In the genomic region with DNA sequence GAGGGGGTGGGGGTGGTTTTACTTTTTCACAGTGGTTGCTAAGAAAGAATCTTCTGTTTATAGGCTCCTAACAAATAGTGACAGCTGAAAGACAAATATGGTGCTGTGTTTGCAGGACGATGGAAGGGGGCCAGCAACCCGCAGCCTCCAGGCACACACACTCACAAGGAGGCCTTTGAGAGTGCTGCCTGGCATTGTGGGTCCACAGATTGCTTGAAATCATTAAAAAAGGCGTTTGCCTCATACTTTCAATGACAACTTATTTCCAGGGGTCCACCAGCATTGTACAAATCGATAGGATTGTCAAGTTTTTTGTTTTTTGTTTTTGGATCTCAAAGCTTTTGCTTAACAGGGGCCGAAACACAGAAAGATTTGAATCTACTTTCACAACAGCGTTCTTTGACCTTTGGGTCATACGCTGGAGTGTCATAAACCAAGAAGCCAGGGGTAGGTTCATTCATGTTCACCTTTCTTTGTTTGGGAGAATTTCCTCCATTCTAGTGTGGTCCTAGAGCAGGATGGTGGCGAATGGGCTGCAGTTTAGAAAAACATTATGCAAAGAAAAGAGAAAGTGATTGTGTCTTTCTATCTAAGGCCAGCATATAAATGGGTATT, we compare ENCODE assay signal across 1 cellular context.
TF ChIP-seq lines count a peak whose summit lies in the region.

No MANE protein-coding gene starts in this region.

TF ChIP-seq in HepG2, 621 proteins besides CTCF, POLR2A, EP300 and RAD21 (continued from another document and continues in another):
- TF ChIP-seq, protein P1, sequence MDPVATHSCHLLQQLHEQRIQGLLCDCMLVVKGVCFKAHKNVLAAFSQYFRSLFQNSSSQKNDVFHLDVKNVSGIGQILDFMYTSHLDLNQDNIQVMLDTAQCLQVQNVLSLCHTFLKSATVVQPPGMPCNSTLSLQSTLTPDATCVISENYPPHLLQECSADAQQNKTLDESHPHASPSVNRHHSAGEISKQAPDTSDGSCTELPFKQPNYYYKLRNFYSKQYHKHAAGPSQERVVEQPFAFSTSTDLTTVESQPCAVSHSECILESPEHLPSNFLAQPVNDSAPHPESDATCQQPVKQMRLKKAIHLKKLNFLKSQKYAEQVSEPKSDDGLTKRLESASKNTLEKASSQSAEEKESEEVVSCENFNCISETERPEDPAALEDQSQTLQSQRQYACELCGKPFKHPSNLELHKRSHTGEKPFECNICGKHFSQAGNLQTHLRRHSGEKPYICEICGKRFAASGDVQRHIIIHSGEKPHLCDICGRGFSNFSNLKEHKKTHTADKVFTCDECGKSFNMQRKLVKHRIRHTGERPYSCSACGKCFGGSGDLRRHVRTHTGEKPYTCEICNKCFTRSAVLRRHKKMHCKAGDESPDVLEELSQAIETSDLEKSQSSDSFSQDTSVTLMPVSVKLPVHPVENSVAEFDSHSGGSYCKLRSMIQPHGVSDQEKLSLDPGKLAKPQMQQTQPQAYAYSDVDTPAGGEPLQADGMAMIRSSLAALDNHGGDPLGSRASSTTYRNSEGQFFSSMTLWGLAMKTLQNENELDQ (CRISPR knock-in tag; IDR thresholded peaks at IDR 0.05; ENCODE audit: borderline replicate concordance) = no peak
- TF ChIP-seq ZNF674 (CRISPR knock-in tag; IDR thresholded peaks at IDR 0.05; ENCODE audit: low read depth) (no peak), HHEX (CRISPR knock-in tag; IDR thresholded peaks at IDR 0.05) (no peak), KAT8 (CRISPR knock-in tag; IDR thresholded peaks at IDR 0.05) (no peak), ZNF816 (CRISPR knock-in tag; IDR thresholded peaks at IDR 0.05; ENCODE audit: borderline replicate concordance) (no peak), ZNF616 (CRISPR knock-in tag; IDR thresholded peaks at IDR 0.05; ENCODE audit: low read depth) (no peak), SOX6 (IDR thresholded peaks at IDR 0.05) (no peak), SOX6 (CRISPR knock-in tag; IDR thresholded peaks at IDR 0.05) (peak; percentile 78; the same call in 1 of the 2 replicates), ZNF619 (CRISPR knock-in tag; IDR thresholded peaks at IDR 0.05) (no peak), HNRNPLL (IDR thresholded peaks at IDR 0.05; ENCODE audit: low read depth, low read length, poor library complexity, severe bottlenecking) (no peak), IKZF4 (CRISPR knock-in tag; IDR thresholded peaks at IDR 0.05; ENCODE audit: borderline replicate concordance, low read depth, not compliant biosample characterization) (no peak), NRL (CRISPR knock-in tag; IDR thresholded peaks at IDR 0.05; ENCODE audit: borderline replicate concordance) (no peak), ZNF292 (CRISPR knock-in tag; IDR thresholded peaks at IDR 0.05; ENCODE audit: borderline replicate concordance, low read depth) (peak; percentile 51; the same call in 1 of the 2 replicates), NFIC (IDR thresholded peaks at IDR 0.05; ENCODE audit: low read length) (0 out of 2 replicates have a peak, but pooled peaks have one; percentile 63), ZNF776 (CRISPR knock-in tag; IDR thresholded peaks at IDR 0.05) (no peak), ARHGAP35 (CRISPR knock-in tag; IDR thresholded peaks at IDR 0.05; ENCODE audit: borderline replicate concordance) (no peak), ETV6 (CRISPR knock-in tag; conservative IDR thresholded peaks at IDR 0.05) (no peak), SP4 (CRISPR knock-in tag; IDR thresholded peaks at IDR 0.05) (no peak), ZNF10 (CRISPR knock-in tag; IDR thresholded peaks at IDR 0.05; ENCODE audit: borderline replicate concordance, low read depth) (no peak), SRSF1 (optimal IDR thresholded peaks at IDR 0.05; ENCODE audit: low read depth, low read length) (no peak), MZF1 (CRISPR knock-in tag; IDR thresholded peaks at IDR 0.05; ENCODE audit: borderline replicate concordance) (no peak), SRSF9 (IDR thresholded peaks at IDR 0.05; ENCODE audit: borderline replicate concordance, insufficient read depth, low read depth, low read length, poor library complexity, severe bottlenecking) (no peak), ZNF891 (CRISPR knock-in tag; IDR thresholded peaks at IDR 0.05) (no peak), HDAC1 (CRISPR knock-in tag; IDR thresholded peaks at IDR 0.05) (0 out of 2 replicates have a peak, but pooled peaks have one; percentile 22), JUNB (CRISPR knock-in tag; IDR thresholded peaks at IDR 0.05; ENCODE audit: borderline replicate concordance) (no peak), SNAI1 (CRISPR knock-in tag; IDR thresholded peaks at IDR 0.05; ENCODE audit: borderline replicate concordance) (no peak), ZSCAN12 (CRISPR knock-in tag; IDR thresholded peaks at IDR 0.05) (no peak), TMF1 (CRISPR knock-in tag; IDR thresholded peaks at IDR 0.05; ENCODE audit: low read depth) (no peak)
- TF ChIP-seq, protein P2, sequence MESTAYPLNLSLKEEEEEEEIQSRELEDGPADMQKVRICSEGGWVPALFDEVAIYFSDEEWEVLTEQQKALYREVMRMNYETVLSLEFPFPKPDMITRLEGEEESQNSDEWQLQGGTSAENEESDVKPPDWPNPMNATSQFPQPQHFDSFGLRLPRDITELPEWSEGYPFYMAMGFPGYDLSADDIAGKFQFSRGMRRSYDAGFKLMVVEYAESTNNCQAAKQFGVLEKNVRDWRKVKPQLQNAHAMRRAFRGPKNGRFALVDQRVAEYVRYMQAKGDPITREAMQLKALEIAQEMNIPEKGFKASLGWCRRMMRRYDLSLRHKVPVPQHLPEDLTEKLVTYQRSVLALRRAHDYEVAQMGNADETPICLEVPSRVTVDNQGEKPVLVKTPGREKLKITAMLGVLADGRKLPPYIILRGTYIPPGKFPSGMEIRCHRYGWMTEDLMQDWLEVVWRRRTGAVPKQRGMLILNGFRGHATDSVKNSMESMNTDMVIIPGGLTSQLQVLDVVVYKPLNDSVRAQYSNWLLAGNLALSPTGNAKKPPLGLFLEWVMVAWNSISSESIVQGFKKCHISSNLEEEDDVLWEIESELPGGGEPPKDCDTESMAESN (CRISPR knock-in tag; conservative IDR thresholded peaks at IDR 0.05) = no peak
- TF ChIP-seq, protein P3, sequence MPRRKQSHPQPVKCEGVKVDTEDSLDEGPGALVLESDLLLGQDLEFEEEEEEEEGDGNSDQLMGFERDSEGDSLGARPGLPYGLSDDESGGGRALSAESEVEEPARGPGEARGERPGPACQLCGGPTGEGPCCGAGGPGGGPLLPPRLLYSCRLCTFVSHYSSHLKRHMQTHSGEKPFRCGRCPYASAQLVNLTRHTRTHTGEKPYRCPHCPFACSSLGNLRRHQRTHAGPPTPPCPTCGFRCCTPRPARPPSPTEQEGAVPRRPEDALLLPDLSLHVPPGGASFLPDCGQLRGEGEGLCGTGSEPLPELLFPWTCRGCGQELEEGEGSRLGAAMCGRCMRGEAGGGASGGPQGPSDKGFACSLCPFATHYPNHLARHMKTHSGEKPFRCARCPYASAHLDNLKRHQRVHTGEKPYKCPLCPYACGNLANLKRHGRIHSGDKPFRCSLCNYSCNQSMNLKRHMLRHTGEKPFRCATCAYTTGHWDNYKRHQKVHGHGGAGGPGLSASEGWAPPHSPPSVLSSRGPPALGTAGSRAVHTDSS (CRISPR knock-in tag; conservative IDR thresholded peaks at IDR 0.05) = no peak
- TF ChIP-seq, protein P4, sequence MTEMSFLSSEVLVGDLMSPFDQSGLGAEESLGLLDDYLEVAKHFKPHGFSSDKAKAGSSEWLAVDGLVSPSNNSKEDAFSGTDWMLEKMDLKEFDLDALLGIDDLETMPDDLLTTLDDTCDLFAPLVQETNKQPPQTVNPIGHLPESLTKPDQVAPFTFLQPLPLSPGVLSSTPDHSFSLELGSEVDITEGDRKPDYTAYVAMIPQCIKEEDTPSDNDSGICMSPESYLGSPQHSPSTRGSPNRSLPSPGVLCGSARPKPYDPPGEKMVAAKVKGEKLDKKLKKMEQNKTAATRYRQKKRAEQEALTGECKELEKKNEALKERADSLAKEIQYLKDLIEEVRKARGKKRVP (CRISPR knock-in tag; IDR thresholded peaks at IDR 0.05) = 0 out of 4 replicates have a peak, but pooled peaks of 1 of the 2 experiments have one; percentile 35
- TF ChIP-seq, protein P5, sequence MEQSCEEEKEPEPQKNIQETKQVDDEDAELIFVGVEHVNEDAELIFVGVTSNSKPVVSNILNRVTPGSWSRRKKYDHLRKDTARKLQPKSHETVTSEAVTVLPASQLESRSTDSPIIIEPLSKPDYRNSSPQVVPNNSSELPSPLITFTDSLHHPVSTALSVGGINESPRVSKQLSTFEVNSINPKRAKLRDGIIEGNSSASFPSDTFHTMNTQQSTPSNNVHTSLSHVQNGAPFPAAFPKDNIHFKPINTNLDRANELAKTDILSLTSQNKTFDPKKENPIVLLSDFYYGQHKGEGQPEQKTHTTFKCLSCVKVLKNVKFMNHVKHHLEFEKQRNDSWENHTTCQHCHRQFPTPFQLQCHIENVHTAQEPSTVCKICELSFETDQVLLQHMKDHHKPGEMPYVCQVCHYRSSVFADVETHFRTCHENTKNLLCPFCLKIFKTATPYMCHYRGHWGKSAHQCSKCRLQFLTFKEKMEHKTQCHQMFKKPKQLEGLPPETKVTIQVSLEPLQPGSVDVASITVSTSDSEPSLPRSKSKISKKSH (CRISPR knock-in tag; IDR thresholded peaks at IDR 0.05; ENCODE audit: borderline replicate concordance) = no peak
- TF ChIP-seq, protein P6, sequence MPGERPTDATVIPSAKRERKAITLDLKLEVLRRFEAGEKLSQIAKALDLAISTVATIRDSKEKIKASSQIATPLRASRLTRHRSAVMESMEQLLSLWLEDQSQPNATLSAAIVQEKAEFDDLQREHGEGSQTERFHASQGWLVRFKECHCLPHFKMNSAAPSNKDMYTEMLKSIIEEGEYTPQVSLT (CRISPR knock-in tag; IDR thresholded peaks at IDR 0.05; ENCODE audit: borderline replicate concordance, low read depth) = no peak
- TF ChIP-seq, protein P7, sequence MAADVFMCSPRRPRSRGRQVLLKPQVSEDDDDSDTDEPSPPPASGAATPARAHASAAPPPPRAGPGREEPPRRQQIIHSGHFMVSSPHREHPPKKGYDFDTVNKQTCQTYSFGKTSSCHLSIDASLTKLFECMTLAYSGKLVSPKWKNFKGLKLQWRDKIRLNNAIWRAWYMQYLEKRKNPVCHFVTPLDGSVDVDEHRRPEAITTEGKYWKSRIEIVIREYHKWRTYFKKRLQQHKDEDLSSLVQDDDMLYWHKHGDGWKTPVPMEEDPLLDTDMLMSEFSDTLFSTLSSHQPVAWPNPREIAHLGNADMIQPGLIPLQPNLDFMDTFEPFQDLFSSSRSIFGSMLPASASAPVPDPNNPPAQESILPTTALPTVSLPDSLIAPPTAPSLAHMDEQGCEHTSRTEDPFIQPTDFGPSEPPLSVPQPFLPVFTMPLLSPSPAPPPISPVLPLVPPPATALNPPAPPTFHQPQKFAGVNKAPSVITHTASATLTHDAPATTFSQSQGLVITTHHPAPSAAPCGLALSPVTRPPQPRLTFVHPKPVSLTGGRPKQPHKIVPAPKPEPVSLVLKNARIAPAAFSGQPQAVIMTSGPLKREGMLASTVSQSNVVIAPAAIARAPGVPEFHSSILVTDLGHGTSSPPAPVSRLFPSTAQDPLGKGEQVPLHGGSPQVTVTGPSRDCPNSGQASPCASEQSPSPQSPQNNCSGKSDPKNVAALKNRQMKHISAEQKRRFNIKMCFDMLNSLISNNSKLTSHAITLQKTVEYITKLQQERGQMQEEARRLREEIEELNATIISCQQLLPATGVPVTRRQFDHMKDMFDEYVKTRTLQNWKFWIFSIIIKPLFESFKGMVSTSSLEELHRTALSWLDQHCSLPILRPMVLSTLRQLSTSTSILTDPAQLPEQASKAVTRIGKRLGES (CRISPR knock-in tag; IDR thresholded peaks at IDR 0.05; ENCODE audit: borderline replicate concordance) = no peak
- TF ChIP-seq, protein P8, sequence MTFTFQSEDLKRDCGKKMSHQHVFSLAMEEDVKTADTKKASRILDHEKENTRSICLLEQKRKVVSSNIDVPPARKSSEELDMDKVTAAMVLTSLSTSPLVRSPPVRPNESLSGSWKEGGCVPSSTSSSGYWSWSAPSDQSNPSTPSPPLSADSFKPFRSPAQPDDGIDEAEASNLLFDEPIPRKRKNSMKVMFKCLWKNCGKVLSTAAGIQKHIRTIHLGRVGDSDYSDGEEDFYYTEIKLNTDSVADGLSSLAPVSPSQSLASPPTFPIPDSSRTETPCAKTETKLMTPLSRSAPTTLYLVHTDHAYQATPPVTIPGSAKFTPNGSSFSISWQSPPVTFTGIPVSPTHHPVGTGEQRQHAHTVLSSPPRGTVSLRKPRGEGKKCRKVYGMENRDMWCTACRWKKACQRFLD (CRISPR knock-in tag; IDR thresholded peaks at IDR 0.05; ENCODE audit: borderline replicate concordance) = no peak
- TF ChIP-seq, protein P9, sequence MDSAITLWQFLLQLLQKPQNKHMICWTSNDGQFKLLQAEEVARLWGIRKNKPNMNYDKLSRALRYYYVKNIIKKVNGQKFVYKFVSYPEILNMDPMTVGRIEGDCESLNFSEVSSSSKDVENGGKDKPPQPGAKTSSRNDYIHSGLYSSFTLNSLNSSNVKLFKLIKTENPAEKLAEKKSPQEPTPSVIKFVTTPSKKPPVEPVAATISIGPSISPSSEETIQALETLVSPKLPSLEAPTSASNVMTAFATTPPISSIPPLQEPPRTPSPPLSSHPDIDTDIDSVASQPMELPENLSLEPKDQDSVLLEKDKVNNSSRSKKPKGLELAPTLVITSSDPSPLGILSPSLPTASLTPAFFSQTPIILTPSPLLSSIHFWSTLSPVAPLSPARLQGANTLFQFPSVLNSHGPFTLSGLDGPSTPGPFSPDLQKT (CRISPR knock-in tag; IDR thresholded peaks at IDR 0.05; ENCODE audit: borderline replicate concordance) = no peak
- TF ChIP-seq, protein P10, sequence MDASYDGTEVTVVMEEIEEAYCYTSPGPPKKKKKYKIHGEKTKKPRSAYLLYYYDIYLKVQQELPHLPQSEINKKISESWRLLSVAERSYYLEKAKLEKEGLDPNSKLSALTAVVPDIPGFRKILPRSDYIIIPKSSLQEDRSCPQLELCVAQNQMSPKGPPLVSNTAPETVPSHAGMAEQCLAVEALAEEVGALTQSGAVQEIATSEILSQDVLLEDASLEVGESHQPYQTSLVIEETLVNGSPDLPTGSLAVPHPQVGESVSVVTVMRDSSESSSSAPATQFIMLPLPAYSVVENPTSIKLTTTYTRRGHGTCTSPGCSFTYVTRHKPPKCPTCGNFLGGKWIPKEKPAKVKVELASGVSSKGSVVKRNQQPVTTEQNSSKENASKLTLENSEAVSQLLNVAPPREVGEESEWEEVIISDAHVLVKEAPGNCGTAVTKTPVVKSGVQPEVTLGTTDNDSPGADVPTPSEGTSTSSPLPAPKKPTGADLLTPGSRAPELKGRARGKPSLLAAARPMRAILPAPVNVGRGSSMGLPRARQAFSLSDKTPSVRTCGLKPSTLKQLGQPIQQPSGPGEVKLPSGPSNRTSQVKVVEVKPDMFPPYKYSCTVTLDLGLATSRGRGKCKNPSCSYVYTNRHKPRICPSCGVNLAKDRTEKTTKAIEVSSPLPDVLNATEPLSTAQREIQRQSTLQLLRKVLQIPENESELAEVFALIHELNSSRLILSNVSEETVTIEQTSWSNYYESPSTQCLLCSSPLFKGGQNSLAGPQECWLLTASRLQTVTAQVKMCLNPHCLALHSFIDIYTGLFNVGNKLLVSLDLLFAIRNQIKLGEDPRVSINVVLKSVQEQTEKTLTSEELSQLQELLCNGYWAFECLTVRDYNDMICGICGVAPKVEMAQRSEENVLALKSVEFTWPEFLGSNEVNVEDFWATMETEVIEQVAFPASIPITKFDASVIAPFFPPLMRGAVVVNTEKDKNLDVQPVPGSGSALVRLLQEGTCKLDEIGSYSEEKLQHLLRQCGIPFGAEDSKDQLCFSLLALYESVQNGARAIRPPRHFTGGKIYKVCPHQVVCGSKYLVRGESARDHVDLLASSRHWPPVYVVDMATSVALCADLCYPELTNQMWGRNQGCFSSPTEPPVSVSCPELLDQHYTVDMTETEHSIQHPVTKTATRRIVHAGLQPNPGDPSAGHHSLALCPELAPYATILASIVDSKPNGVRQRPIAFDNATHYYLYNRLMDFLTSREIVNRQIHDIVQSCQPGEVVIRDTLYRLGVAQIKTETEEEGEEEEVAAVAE (CRISPR knock-in tag; IDR thresholded peaks at IDR 0.05; ENCODE audit: borderline replicate concordance) = no peak
